In genomic region chr3:62876064-62876463, GRCh38 we compare ENCODE assay signal across 8 cellular contexts. TPM values are rescaled to one million over a fixed set of nuclear protein-coding genes. Genes with fewer than 3 reads are reported as not detected.
DNase-seq lines count a peak whose midpoint lies in the region; ATAC-seq and TF ChIP-seq lines count a peak whose summit lies in the region.

No MANE protein-coding gene starts in this region.

- H3K27me3 Mint-ChIP-seq in neural crest cell (ENCODE audit: low read depth): peaks cover 89% of the 10 kb centered on the region

- no peaks in the 10 kb centered on the region for H3K36me3 Mint-ChIP-seq in neural crest cell (ENCODE audit: low read depth)

- H3K4me1 Mint-ChIP-seq in neural crest cell: peaks cover 21% of the 10 kb centered on the region

- peak overlapping the region; percentile 87 for H3K9ac ChIP-seq in endocrine pancreas (ENCODE audit: control insufficient read depth, insufficient read depth, low read length)

- no peak for ATAC-seq in GM19035 (IDR thresholded peaks at IDR 0.05; ENCODE audit: unreplicated experiment)
- ATAC-seq in GM21515 (IDR thresholded peaks at IDR 0.05; ENCODE audit: unreplicated experiment): no peak

- H3K4me3 ChIP-seq in endocrine pancreas (ENCODE audit: control insufficient read depth, insufficient read depth, low read length): peak overlapping the region; percentile 54

- no peaks in the 10 kb centered on the region for H3K36me3 ChIP-seq in endocrine pancreas (ENCODE audit: control insufficient read depth, insufficient read depth, low read length)

- no peaks in the 10 kb centered on the region for H3K9me3 Mint-ChIP-seq in neural crest cell

- no peaks in the 10 kb centered on the region for H3K9me3 ChIP-seq in endocrine pancreas (ENCODE audit: control insufficient read depth, low read length)

- H3K27ac Mint-ChIP-seq in neural crest cell (ENCODE audit: unreplicated experiment): no peak overlapping the region

- no peaks in the 10 kb centered on the region for H3K27me3 ChIP-seq in endocrine pancreas (ENCODE audit: control insufficient read depth, insufficient read depth, low read length)

- H3K4me3 Mint-ChIP-seq in neural crest cell: peak overlapping the region; percentile 90

- H3K4me1 ChIP-seq in endocrine pancreas (ENCODE audit: control insufficient read depth, insufficient read depth, low read length): peaks cover 4% of the 10 kb centered on the region

- peak; percentile 3 for DNase-seq in GM19238 (ENCODE audit: insufficient read length, low spot score)
- DNase-seq in NCI-H524 treated with DMSO at 0.1 percent for 48 hours (lab: John Stamatoyannopoulos, UW): peak; percentile 62
- peak; percentile 67 for DNase-seq in neural crest cell (ENCODE audit: low read depth, low spot score)
- DNase-seq in activated T-cell treated with anti-CD3 and anti-CD28 coated beads, Interleukin-2, amount 50 U/mL, for 1 hour: no peak
- DNase-seq in NOMO-1 (lab: John Stamatoyannopoulos, UW; ENCODE audit: unreplicated experiment in 2 of 2): no peak

- no peak for TF ChIP-seq CTCF in neural crest cell (conservative IDR thresholded peaks at IDR 0.05)

RNA-seq across cellular contexts. Expression of gene CADPS, which starts 0.8 kb away (rescaled TPM):
- 8.5 and 9.3 TPM in 2 replicates for total RNA-seq in neural crest cell

Comparison
In these comparisons a context has a peak if more than half of its experiments do, and no peak if none do; other contexts are left out.
1. DNase-seq: peak in GM19238 (single experiment), NCI-H524 treated with DMSO at 0.1 percent for 48 hours (single experiment) and neural crest cell (single experiment); none in activated T-cell treated with anti-CD3 and anti-CD28 coated beads, Interleukin-2, amount 50 U/mL, for 1 hour (single experiment) and NOMO-1 (0 of 2).